Comparison of ENCODE assay signal across 9 cellular contexts in the genomic region with DNA sequence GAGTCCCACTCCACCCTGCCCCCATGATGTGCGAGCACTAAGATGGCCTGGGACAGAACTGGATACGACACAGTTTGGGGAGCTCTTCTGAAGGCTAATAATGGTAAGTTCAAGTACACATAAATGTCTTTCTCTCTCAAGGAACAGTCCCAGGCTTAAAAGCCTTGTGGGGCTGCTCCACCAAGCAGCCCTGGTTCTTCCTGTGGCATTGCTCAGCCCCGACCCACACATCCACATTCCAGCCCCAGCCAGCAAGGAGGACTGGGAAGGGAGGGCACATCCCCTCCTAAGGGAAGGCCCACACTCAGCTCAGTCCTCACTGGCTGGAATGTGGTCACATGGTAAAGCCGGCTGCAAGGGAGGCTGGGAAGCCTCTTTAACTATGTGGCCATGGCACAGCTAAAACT. TPM values are rescaled to one million over a fixed set of nuclear protein-coding genes. Genes with fewer than 3 reads are reported as not detected.
DNase-seq lines count a peak whose midpoint lies in the region; ATAC-seq, FAIRE-seq and TF ChIP-seq lines count a peak whose summit lies in the region.
"Had no signal": no experiment of that assay in that cellular context is flagged by ENCODE, and none has a peak within 500 bp of the region (broad histone marks: within the 10 kb centered on the region; RNA-seq: fewer than 3 reads in every experiment).

No MANE protein-coding gene starts in this region.

- no peak for TF ChIP-seq POLR2A in K562 (conservative IDR thresholded peaks at IDR 0.05)

- H3K4me1 Mint-ChIP-seq in CD14-positive monocyte, result peaks cover 51% of the 10 kb centered on the region

- peak; percentile 11 for FAIRE-seq in K562 (lab: Jason Lieb, UNC)

- H3K4ac ChIP-seq in mesendoderm (ENCODE audit: low read depth, low read length), result no peak overlapping the region

- H2BK120ac ChIP-seq in mesendoderm (ENCODE audit: low read depth, low read length), result no peak overlapping the region

- 0 out of 3 replicates have a peak, but pooled peaks have one; percentile 16 for ATAC-seq in K562
- no peak for ATAC-seq in GM18858 (IDR thresholded peaks at IDR 0.05; ENCODE audit: unreplicated experiment)

- H4K8ac ChIP-seq in mesendoderm (ENCODE audit: low read depth, low read length), result no peak overlapping the region

- no peak overlapping the region for H2AFZ ChIP-seq in K562 (ENCODE audit: low read depth, low read length)

- no peaks in the 10 kb centered on the region; a peak in 1 of 5 replicates for H3K27me3 ChIP-seq in K562 (ENCODE audit: control insufficient read depth in 2 of 2, insufficient read depth in 2 of 2, low read length in 2 of 2)
- no peaks in the 10 kb centered on the region for H3K27me3 ChIP-seq in mesendoderm (ENCODE audit: insufficient read depth, low read length, poor library complexity)

- no peak for DNase-seq in CD14-positive monocyte (ENCODE audit: low spot score)
- DNase-seq in Kasumi-1 (lab: John Stamatoyannopoulos, UW), result peak; percentile 11 to 21
- no peak for DNase-seq in K562 (ENCODE audit: extremely low read depth in 1 of 4, low spot score in 3 of 4)
- peak; percentile 87 for DNase-seq in mesendoderm
- DNase-seq in pons (ENCODE audit: low spot score), result no peak
- DNase-seq in activated CD8-positive, alpha-beta memory T cell treated with anti-CD3 and anti-CD28 coated beads, Interleukin-2, amount 50 U/mL, for 4 hours, result no peak
- DNase-seq in activated naive CD4-positive, alpha-beta T cell (lab: John Stamatoyannopoulos, UW), result no peak

- H3K23ac ChIP-seq in mesendoderm (ENCODE audit: low read length), result no peak overlapping the region

- no peak overlapping the region for H3K4me3 Mint-ChIP-seq in CD14-positive monocyte

- no peaks in the 10 kb centered on the region for H3K36me3 Mint-ChIP-seq in CD14-positive monocyte

- peaks cover 11 to 21% (median 21%) of the 10 kb centered on the region in 3 donors for H3K27me3 Mint-ChIP-seq in CD14-positive monocyte (ENCODE audit: low read depth in 3 of 3)

- no peak for TF ChIP-seq CTCF in CD14-positive monocyte (IDR thresholded peaks at IDR 0.05)
- no peak for TF ChIP-seq CTCF in K562 (IDR thresholded peaks at IDR 0.05 in 2 of 3, conservative IDR thresholded peaks at IDR 0.05 in 1 of 3; ENCODE audit: insufficient read depth in 2 of 3, low read depth in 1 of 3, low read length in 3 of 3)

- WGBS in K562 (ENCODE audit: insufficient coverage, low coverage, missing lambda C conversion rate), result 10% methylated on average over 2 of the region's 4 CpGs
- WGBS in mesendoderm (ENCODE audit: extremely low coverage, insufficient coverage, low lambda C conversion rate), result no CpG with 5 or more reads among the region's 4 CpGs

- no peak overlapping the region for H3K4me2 ChIP-seq in K562 (ENCODE audit: insufficient read depth, low read length)
- H3K4me2 ChIP-seq in mesendoderm (ENCODE audit: low read length), result no peak overlapping the region

- TF ChIP-seq RAD21 in K562 (CRISPR knock-in tag; conservative IDR thresholded peaks at IDR 0.05 in 1 of 2, IDR thresholded peaks at IDR 0.05 in 1 of 2), result no peak

- no TSS peak for BruUV-seq in K562 (replicated peaks; lab: Mats Ljungman, UMichigan)

- no peak overlapping the region for H2BK5ac ChIP-seq in mesendoderm (ENCODE audit: low read length)

- H3K9me3 ChIP-seq in K562 (replicated peaks; ENCODE audit: control insufficient read depth, insufficient read depth, low read depth, low read length), result no peaks in the 10 kb centered on the region

- no peaks in the 10 kb centered on the region for H3K79me2 ChIP-seq in K562 (ENCODE audit: control insufficient read depth, insufficient read depth, low read length)
- no peaks in the 10 kb centered on the region for H3K79me2 ChIP-seq in mesendoderm (ENCODE audit: control insufficient read depth, insufficient read depth, low read length)

- POLR2A ChIA-PET in K562 (lab: Yijun Ruan, JAX), result interaction anchor here (0.5 kb wide), 1 partner anchor 93 kb away, joined by 3 read pairs; no protein-coding TSS in a partner anchor

- no peaks in the 10 kb centered on the region for H4K20me1 ChIP-seq in K562 (replicated peaks; ENCODE audit: control insufficient read depth, insufficient read depth, low read length)

- H3K56ac ChIP-seq in mesendoderm (ENCODE audit: low read length), result no peak overlapping the region

- no peak overlapping the region for H3K27ac ChIP-seq in K562 (ENCODE audit: extremely low read depth, low read depth, low read length)
- H3K27ac ChIP-seq in mesendoderm (ENCODE audit: low read depth, low read length), result no peak overlapping the region

- no peak overlapping the region for H3K4me3 ChIP-seq in K562
- no peak overlapping the region for H3K4me3 ChIP-seq in mesendoderm (ENCODE audit: low read length)

- CTCF ChIA-PET in K562 (lab: Yijun Ruan, JAX; ENCODE audit: low intra/inter-chr PET ratio), result no interaction called here

- H3K9ac ChIP-seq in K562 (ENCODE audit: insufficient read depth in 1 of 2, low read depth in 2 of 2, low read length in 2 of 2) (no peak overlapping the region), mesendoderm (ENCODE audit: low read length) (no peak overlapping the region)

- H4K5ac ChIP-seq in mesendoderm (ENCODE audit: low read length), result no peak overlapping the region

- no peak overlapping the region for H3K18ac ChIP-seq in mesendoderm (ENCODE audit: low read length)

- H3K36me3 ChIP-seq in K562 (ENCODE audit: control insufficient read depth, insufficient read depth, low read length), result no peaks in the 10 kb centered on the region
- H3K36me3 ChIP-seq in mesendoderm (ENCODE audit: control insufficient read depth, insufficient read depth, low read length), result no peaks in the 10 kb centered on the region

- no peak overlapping the region for H2BK15ac ChIP-seq in mesendoderm (replicated peaks; ENCODE audit: low read depth)

- peak overlapping the region in 4 of 7 donors; percentile 51 to 78 (median 66) for H3K27ac Mint-ChIP-seq in CD14-positive monocyte

- no peaks in the 10 kb centered on the region for H3K79me1 ChIP-seq in mesendoderm (ENCODE audit: low read length)

- TF ChIP-seq EP300 in K562 (IDR thresholded peaks at IDR 0.05; ENCODE audit: low read length), result no peak

- intact Hi-C loops in CD14-positive monocyte (cut with micrococcal nuclease), result loop anchor here in 1 of 2 donors (10.0 kb wide), 1 partner anchor 284 kb away; no protein-coding TSS in a partner anchor
- intact Hi-C loops in K562 (cut with micrococcal nuclease), result loop anchor here (5.0 to 10.0 kb wide), 2 partner anchors 204 to 292 kb away; no protein-coding TSS in a partner anchor

- no peak overlapping the region for H2AK5ac ChIP-seq in mesendoderm (ENCODE audit: low read length)

- in situ Hi-C loops in K562 (cut with MboI), result no loop called here

- H3K4me1 ChIP-seq in K562 (replicated peaks in 1 of 2; ENCODE audit: control insufficient read depth in 2 of 2, insufficient read depth in 2 of 2, low read length in 2 of 2) (peaks cover 5 to 7% of the 10 kb centered on the region in 2 experiments; a peak in 3 of 5 replicates), mesendoderm (ENCODE audit: control insufficient read depth, low read depth, low read length) (no peaks in the 10 kb centered on the region)

- peaks cover 0 to 6% (median 0%) of the 10 kb centered on the region in 7 donors for H3K9me3 Mint-ChIP-seq in CD14-positive monocyte

- no peaks in the 10 kb centered on the region for H3K9me1 ChIP-seq in K562 (ENCODE audit: control insufficient read depth, insufficient read depth, low read length)

RNA-seq across cellular contexts. Expression of a gene that starts 13.3 kb away (rescaled TPM):
- polyA plus RNA-seq in CD14-positive monocyte, result not detected
- total RNA-seq in K562 (2011; cell fraction: chromatin; rRNA removed; ENCODE audit: low replicate concordance), result not detected in 2 replicates
- not detected in 2 replicates for total RNA-seq in K562 (2011; cell fraction: nucleolus; rRNA removed)
- total RNA-seq in K562 (2011; cell fraction: nucleoplasm; rRNA removed), result not detected in 2 replicates
- total RNA-seq in K562 (2014; rRNA removed), result not detected in 2 replicates
- not detected in 2 replicates for total RNA-seq in K562 (2014; rRNA removed; fragmentation: Illumina TruSeq; extraction: Trizol)
- not detected in 2 replicates for total RNA-seq in K562 (2015; rRNA removed; fragmentation: Illumina TruSeq; extraction: Trizol)
- not detected in 2 replicates for total RNA-seq in K562 (2021)
- polyA plus RNA-seq in K562 (2011; rRNA removed), result not detected in 2 replicates
- not detected in 2 replicates for polyA plus RNA-seq in K562 (2011; cell fraction: cytosol; rRNA removed)
- polyA plus RNA-seq in K562 (2011; cell fraction: nucleus; rRNA removed), result not detected in 2 replicates
- 0.42 TPM in 1 of 2 replicates, not detected in the other for polyA plus RNA-seq in K562 (2012)
- not detected in 2 replicates for polyA plus RNA-seq in K562 (2014; fragmentation: Illumina TruSeq; extraction: Trizol)
- not detected for polyA plus RNA-seq in K562 (2014; fragmentation: Nextera tagmentation; extraction: Ambion mirVana)
- polyA plus RNA-seq in K562 (2014; rRNA removed), result not detected in 2 replicates
- polyA minus RNA-seq in K562 (2011; rRNA and poly(A)+ RNA removed), result not detected in 2 replicates
- not detected in 2 replicates for polyA minus RNA-seq in K562 (2011; cell fraction: cytosol; rRNA and poly(A)+ RNA removed)
- not detected in 2 replicates for polyA minus RNA-seq in K562 (2011; cell fraction: nucleus; rRNA and poly(A)+ RNA removed)
- polyA plus RNA-seq in mesendoderm (2013, experiment 1 of 2), result 0.04 TPM
- 0.04 TPM for polyA plus RNA-seq in mesendoderm (2013, experiment 2 of 2)
- total RNA-seq: mononuclear cell had no signal

RNA-seq across cellular contexts. Expression of a gene that starts 17.9 kb away (rescaled TPM):
- polyA plus RNA-seq in CD14-positive monocyte, result 10 to 100 TPM in 1 of 2 donors, 1 to 10 TPM in 1; 7.6 to 13.6 TPM
- 0.32 and 0.69 TPM in 2 replicates for total RNA-seq in K562 (2011; cell fraction: chromatin; rRNA removed; ENCODE audit: low replicate concordance)
- 0.33 and 0.39 TPM in 2 replicates for total RNA-seq in K562 (2011; cell fraction: nucleolus; rRNA removed)
- 0.59 and 1.1 TPM in 2 replicates for total RNA-seq in K562 (2011; cell fraction: nucleoplasm; rRNA removed)
- total RNA-seq in K562 (2014; rRNA removed), result 0.73 and 0.82 TPM in 2 replicates
- 1.2 and 1.3 TPM in 2 replicates for total RNA-seq in K562 (2014; rRNA removed; fragmentation: Illumina TruSeq; extraction: Trizol)
- 1.2 TPM in 2 replicates for total RNA-seq in K562 (2015; rRNA removed; fragmentation: Illumina TruSeq; extraction: Trizol)
- 1.1 TPM in 2 replicates for total RNA-seq in K562 (2021)
- polyA plus RNA-seq in K562 (2011; rRNA removed), result 0.24 and 0.32 TPM in 2 replicates
- polyA plus RNA-seq in K562 (2011; cell fraction: cytosol; rRNA removed), result 0.13 and 0.15 TPM in 2 replicates
- polyA plus RNA-seq in K562 (2011; cell fraction: nucleus; rRNA removed), result 0.13 and 0.18 TPM in 2 replicates
- 0.56 and 4.2 TPM in 2 replicates for polyA plus RNA-seq in K562 (2012)
- 0.53 and 0.70 TPM in 2 replicates for polyA plus RNA-seq in K562 (2014; fragmentation: Illumina TruSeq; extraction: Trizol)
- polyA plus RNA-seq in K562 (2014; fragmentation: Nextera tagmentation; extraction: Ambion mirVana), result under 1 TPM; 0.29 to 0.39 TPM
- 0.42 and 0.45 TPM in 2 replicates for polyA plus RNA-seq in K562 (2014; rRNA removed)
- polyA minus RNA-seq in K562 (2011; rRNA and poly(A)+ RNA removed), result 0.81 and 0.99 TPM in 2 replicates
- 0.27 and 0.29 TPM in 2 replicates for polyA minus RNA-seq in K562 (2011; cell fraction: cytosol; rRNA and poly(A)+ RNA removed)
- 0.13 and 0.22 TPM in 2 replicates for polyA minus RNA-seq in K562 (2011; cell fraction: nucleus; rRNA and poly(A)+ RNA removed)
- 0.11 TPM for polyA plus RNA-seq in mesendoderm (2013, experiment 1 of 2)
- 0.11 TPM for polyA plus RNA-seq in mesendoderm (2013, experiment 2 of 2)

Comparison
In these comparisons a context has a peak if more than half of its experiments do, and no peak if none do; other contexts are left out.
1. DNase-seq: peak in Kasumi-1 (2 of 2) and mesendoderm (single experiment); none in CD14-positive monocyte (single experiment), K562 (0 of 4), pons (single experiment), activated CD8-positive, alpha-beta memory T cell treated with anti-CD3 and anti-CD28 coated beads, Interleukin-2, amount 50 U/mL, for 4 hours (single experiment) and activated naive CD4-positive, alpha-beta T cell (0 of 4).